In the genomic region with DNA sequence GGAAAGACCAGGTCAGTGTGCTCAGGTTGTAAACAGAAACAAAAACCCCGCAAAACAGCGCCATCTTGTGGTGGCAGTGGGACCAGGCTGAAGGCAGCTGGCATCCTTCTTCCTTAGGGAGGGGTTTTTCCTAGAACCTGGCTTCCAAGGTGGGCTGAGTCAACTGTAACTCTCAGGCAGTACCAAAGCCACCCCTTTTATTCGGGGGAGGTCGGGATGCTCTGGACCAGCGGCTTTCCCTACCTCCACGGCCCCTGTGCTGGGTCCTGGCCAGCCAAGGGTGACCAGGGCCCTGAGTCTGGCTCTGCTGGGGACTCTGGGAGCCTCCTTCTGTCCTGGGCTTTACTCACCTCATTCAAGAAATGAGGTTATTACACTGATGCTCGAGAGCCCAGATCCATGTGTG, we compare ENCODE assay signal across 8 cellular contexts.
A peak's percentile ranks its signal among the peaks of the same experiment; 100 is the strongest.
DNase-seq lines count a peak whose midpoint lies in the region; ATAC-seq and TF ChIP-seq lines count a peak whose summit lies in the region.

No MANE protein-coding gene starts in this region.

- no peak for TF ChIP-seq EP300 in suprapubic skin (IDR thresholded peaks at IDR 0.05)

- peaks cover 24% of the 10 kb centered on the region for H3K27me3 ChIP-seq in CD4-positive, alpha-beta T cell (ENCODE audit: control insufficient read depth, insufficient read depth, low read length)
- H3K27me3 ChIP-seq in HL-60 (ENCODE audit: insufficient read depth, poor library complexity, severe bottlenecking) (peaks cover 13% of the 10 kb centered on the region), neural progenitor cell (peaks cover 31% of the 10 kb centered on the region), suprapubic skin (peaks cover 56% of the 10 kb centered on the region)

- intact Hi-C loops in CD4-positive, alpha-beta T cell (cut with DNase I, micrococcal nuclease), result loop anchor here (1.0 to 5.0 kb wide), 2 partner anchors 186 to 202 kb away; a partner anchor contains a TSS

- no peak overlapping the region for H3K4me2 ChIP-seq in neural progenitor cell

- no peaks in the 10 kb centered on the region for H4K20me1 ChIP-seq in neural progenitor cell (ENCODE audit: low read depth)

- POLR2A ChIA-PET in CD4-positive, alpha-beta T cell (lab: Charles Lee), result no interaction called here

- CTCF ChIA-PET in CD4-positive, alpha-beta T cell (lab: Charles Lee), result interaction anchor here (0.7 kb wide), 1 partner anchor 202 kb away, joined by 5 read pairs; no protein-coding TSS in a partner anchor

- H3K4me3 Mint-ChIP-seq in CD4-positive, alpha-beta T cell, result no peak overlapping the region
- H3K4me3 Mint-ChIP-seq in neural progenitor cell, result peak overlapping the region; percentile 52

- H3F3A ChIP-seq in neural progenitor cell (ENCODE audit: low read depth), result peaks cover 13% of the 10 kb centered on the region

- 6% methylated on average over 6 of the region's 7 CpGs for WGBS in suprapubic skin

- no peaks in the 10 kb centered on the region for H3K79me2 ChIP-seq in neural progenitor cell (ENCODE audit: low read depth)

- ATAC-seq in CD4-positive, alpha-beta T cell (ENCODE audit: poor library complexity), result peak; percentile 46
- ATAC-seq in GM19328 (IDR thresholded peaks at IDR 0.05; ENCODE audit: unreplicated experiment), result no peak

- H3K36me3 Mint-ChIP-seq in CD4-positive, alpha-beta T cell (ENCODE audit: low read depth), result no peaks in the 10 kb centered on the region
- peaks cover 1% of the 10 kb centered on the region for H3K36me3 Mint-ChIP-seq in neural progenitor cell

- peaks cover 54% of the 10 kb centered on the region for H3K27me3 Mint-ChIP-seq in CD4-positive, alpha-beta T cell
- peaks cover 20% of the 10 kb centered on the region for H3K27me3 Mint-ChIP-seq in neural progenitor cell (ENCODE audit: insufficient read depth, low read depth)

- H3K4me1 ChIP-seq in neural progenitor cell (peaks cover 12% of the 10 kb centered on the region), suprapubic skin (no peaks in the 10 kb centered on the region)

- peak; percentile 43 to 71 (median 58) for DNase-seq in CD4-positive, alpha-beta T cell
- DNase-seq in HL-60 (ENCODE audit: low read depth in 1 of 2, low spot score in 1 of 2) (peak; percentile 4 to 46), OCI-M1 (lab: John Stamatoyannopoulos, UW) (peak; percentile 95), activated T-cell treated with anti-CD3 and anti-CD28 coated beads for 48 hours (ENCODE audit: low read depth) (peak; percentile 40), fibroblast of gingiva (ENCODE audit: low read depth) (peak; percentile 10), neural progenitor cell (ENCODE audit: low spot score) (peak; percentile 83), suprapubic skin (ENCODE audit: low spot score in 2 of 2) (no peak)

- no peaks in the 10 kb centered on the region for H3K9me3 ChIP-seq in CD4-positive, alpha-beta T cell (ENCODE audit: control insufficient read depth, low read length)
- no peaks in the 10 kb centered on the region for H3K9me3 ChIP-seq in neural progenitor cell (ENCODE audit: low read depth)
- no peaks in the 10 kb centered on the region for H3K9me3 ChIP-seq in suprapubic skin

- no peak overlapping the region for H2AFZ ChIP-seq in neural progenitor cell (replicated peaks)

- H3K9me3 Mint-ChIP-seq in CD4-positive, alpha-beta T cell, result no peaks in the 10 kb centered on the region
- H3K9me3 Mint-ChIP-seq in neural progenitor cell, result no peaks in the 10 kb centered on the region

- no peak overlapping the region for H3K4me3 ChIP-seq in HL-60 (replicated peaks; ENCODE audit: insufficient read depth, low read length)
- no peak overlapping the region for H3K4me3 ChIP-seq in neural progenitor cell
- H3K4me3 ChIP-seq in suprapubic skin, result no peak overlapping the region

- no peak for TF ChIP-seq POLR2A in suprapubic skin (IDR thresholded peaks at IDR 0.05)

- no peak overlapping the region for H3K27ac ChIP-seq in CD4-positive, alpha-beta T cell (ENCODE audit: low read depth, low read length)
- H3K27ac ChIP-seq in HL-60 (replicated peaks), result no peak overlapping the region
- H3K27ac ChIP-seq in neural progenitor cell, result no peak overlapping the region
- no peak overlapping the region for H3K27ac ChIP-seq in suprapubic skin

- peaks cover 3% of the 10 kb centered on the region for H3K4me1 Mint-ChIP-seq in CD4-positive, alpha-beta T cell (ENCODE audit: low read depth)
- H3K4me1 Mint-ChIP-seq in neural progenitor cell, result peaks cover 28% of the 10 kb centered on the region

- no peaks in the 10 kb centered on the region for H3K36me3 ChIP-seq in neural progenitor cell
- H3K36me3 ChIP-seq in suprapubic skin, result no peaks in the 10 kb centered on the region

- TF ChIP-seq CTCF in CD4-positive, alpha-beta T cell (IDR thresholded peaks at IDR 0.05), result peak; percentile 91
- TF ChIP-seq CTCF in HL-60 (IDR thresholded peaks at IDR 0.05; ENCODE audit: insufficient read depth, low read length) (peak; percentile 94), neural progenitor cell (IDR thresholded peaks at IDR 0.05) (peak; percentile 99), suprapubic skin (IDR thresholded peaks at IDR 0.05) (peak; percentile 49 to 90)

- no peak overlapping the region for H3K27ac Mint-ChIP-seq in CD4-positive, alpha-beta T cell
- H3K27ac Mint-ChIP-seq in neural progenitor cell, result no peak overlapping the region

- no peak overlapping the region for H3K9ac ChIP-seq in neural progenitor cell

Comparison
In these comparisons a context has a peak if more than half of its experiments do, and no peak if none do; other contexts are left out.
1. DNase-seq: peak in CD4-positive, alpha-beta T cell (10 of 10), HL-60 (2 of 2), OCI-M1 (single experiment), activated T-cell treated with anti-CD3 and anti-CD28 coated beads for 48 hours (single experiment), fibroblast of gingiva (single experiment) and neural progenitor cell (single experiment); none in suprapubic skin (0 of 2).
2. Peak in every context shown above with its lines, with median percentiles within 50 percentile points of each other: CTCF ChIP-seq.